ENCODE assay signal across 9 cellular contexts in the genomic region with DNA sequence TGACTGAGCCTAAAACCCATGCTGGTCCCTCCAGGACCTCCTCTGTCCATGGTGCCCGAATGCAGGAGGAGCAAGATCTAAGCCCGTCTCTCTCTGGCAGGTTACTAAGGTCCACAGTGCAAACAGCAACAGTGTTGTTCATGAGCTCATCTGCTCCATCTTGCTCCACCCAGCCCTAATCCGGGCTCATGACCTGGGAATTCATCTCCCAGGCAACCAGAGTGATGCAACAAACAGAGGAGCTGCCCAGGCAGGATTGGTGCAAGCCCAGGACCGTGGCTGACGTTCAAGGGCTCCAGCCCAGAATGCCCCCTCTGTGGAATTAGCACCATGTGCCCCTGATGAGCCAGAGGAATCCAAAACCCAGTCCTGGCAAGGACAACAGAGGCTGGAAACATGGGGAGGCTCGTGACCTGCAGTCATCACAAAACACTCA. TPM values are rescaled to one million over a fixed set of nuclear protein-coding genes. Genes with fewer than 3 reads are reported as not detected.
A peak's percentile ranks its signal among the peaks of the same experiment; 100 is the strongest.
DNase-seq lines count a peak whose midpoint lies in the region; ATAC-seq and TF ChIP-seq lines count a peak whose summit lies in the region.
"Had no signal": no experiment of that assay in that cellular context is flagged by ENCODE, and none has a peak within 500 bp of the region (broad histone marks: within the 10 kb centered on the region; RNA-seq: fewer than 3 reads in every experiment).

No MANE protein-coding gene starts in this region.

- POLR2A ChIA-PET in RWPE1 (lab: Yijun Ruan, JAX; ENCODE audit: low non-redundant PET), result no interaction called here

- peak; percentile 59 for DNase-seq in GM04504 (ENCODE audit: low read depth)
- DNase-seq in RWPE1 (ENCODE audit: low spot score), result peak; percentile 52
- DNase-seq in cardiac septum (ENCODE audit: low spot score), result peak; percentile 83
- DNase-seq in sciatic nerve (ENCODE audit: low spot score), result peak; percentile 68
- no peak for DNase-seq in NOMO-1 treated with dmso at 0.1 percent for 144 hours (lab: John Stamatoyannopoulos, UW; ENCODE audit: unreplicated experiment)
- no peak for DNase-seq in activated CD4-positive, CD25-positive, alpha-beta regulatory T cell treated with anti-CD3 and anti-CD28 coated beads, Interleukin-2, amount 50 U/mL, for 72 hours
- no peak for DNase-seq in SK-N-DZ (ENCODE audit: low spot score)
- DNase-seq: activated CD8-positive, alpha-beta memory T cell treated with anti-CD3 and anti-CD28 coated beads for 24 hours had no signal

- no peak for TF ChIP-seq CTCF in RWPE1 (conservative IDR thresholded peaks at IDR 0.05; ENCODE audit: low read depth)

- CTCF ChIA-PET in RWPE1 (lab: Yijun Ruan, JAX), result no interaction called here

- peak; percentile 97 for ATAC-seq in sciatic nerve
- no peak for ATAC-seq in HG03469 (IDR thresholded peaks at IDR 0.05; ENCODE audit: unreplicated experiment)

- intact Hi-C loops in cardiac septum (cut with DNase I) (loop anchor here (5.0 to 10.0 kb wide), 2 partner anchors 39 to 206 kb away; no protein-coding TSS in a partner anchor), sciatic nerve (cut with DNase I) (no loop called here)

- peak overlapping the region; percentile 86 for H3K27ac ChIP-seq in RWPE1

RNA-seq across cellular contexts. Expression of a gene that starts 29.9 kb away (rescaled TPM):
- total RNA-seq in cardiac septum (529 TPM), sciatic nerve (12.5 TPM)
- polyA plus RNA-seq in SK-N-DZ (2014; cell fraction: cytosol; rRNA removed), result 0.24 and 0.34 TPM in 2 replicates
- 0.10 and 0.12 TPM in 2 replicates for polyA plus RNA-seq in SK-N-DZ (2014; cell fraction: nucleus; rRNA removed)

Comparison
In these comparisons a context has a peak if more than half of its experiments do, and no peak if none do; other contexts are left out.
1. DNase-seq: peak in GM04504 (single experiment), RWPE1 (single experiment), cardiac septum (single experiment) and sciatic nerve (single experiment); none in NOMO-1 treated with dmso at 0.1 percent for 144 hours (single experiment), activated CD4-positive, CD25-positive, alpha-beta regulatory T cell treated with anti-CD3 and anti-CD28 coated beads, Interleukin-2, amount 50 U/mL, for 72 hours (single experiment) and SK-N-DZ (single experiment).
2. RNA of a gene that starts 29.9 kb away (total RNA-seq): 529 TPM in cardiac septum (single experiment); 12.5 TPM in sciatic nerve (single experiment); every median in the first group is over 10 times any median in the second.